10 cellular contexts compared by ENCODE assay signal in genomic region chr21:45543371-45543709, GRCh38. TPM values are rescaled to one million over a fixed set of nuclear protein-coding genes. Genes with fewer than 3 reads are reported as not detected.
A peak's percentile ranks its signal among the peaks of the same experiment; 100 is the strongest.
DNase-seq lines count a peak whose midpoint lies in the region; ATAC-seq and TF ChIP-seq lines count a peak whose summit lies in the region.
"Had no signal": no experiment of that assay in that cellular context is flagged by ENCODE, and none has a peak within 500 bp of the region (broad histone marks: within the 10 kb centered on the region; RNA-seq: fewer than 3 reads in every experiment).

No MANE protein-coding gene starts in this region.

- H4K91ac ChIP-seq in trophoblast cell (ENCODE audit: low read depth, low read length) = peak overlapping the region; percentile 53

- peak overlapping the region; percentile 1 for H2BK5ac ChIP-seq in trophoblast cell (ENCODE audit: low read depth, low read length, poor library complexity)

- no peak overlapping the region for H3K18ac ChIP-seq in trophoblast cell (ENCODE audit: low read length)

- H3K4me3 Mint-ChIP-seq in endothelial cell (ENCODE audit: unreplicated experiment) = peak overlapping the region; percentile 84

- peak overlapping the region; percentile 19 for H2BK120ac ChIP-seq in trophoblast cell (ENCODE audit: insufficient read depth, low read length, poor library complexity)

- peaks cover 6% of the 10 kb centered on the region for H3K4me1 Mint-ChIP-seq in endothelial cell (ENCODE audit: unreplicated experiment)

- H3K36me3 Mint-ChIP-seq in endothelial cell (ENCODE audit: low read depth, unreplicated experiment) = peaks cover 4% of the 10 kb centered on the region

- ATAC-seq in GM18909 (IDR thresholded peaks at IDR 0.05; ENCODE audit: poor library complexity, unreplicated experiment) (no peak), GM19452 (IDR thresholded peaks at IDR 0.05; ENCODE audit: unreplicated experiment) (no peak)

- H3K4me3 ChIP-seq in SJCRH30 (peak overlapping the region; percentile 21; the same call in 1 of the 2 replicates), trophoblast cell (ENCODE audit: low read depth, low read length) (no peak overlapping the region)

- H3K9me3 Mint-ChIP-seq in endothelial cell (ENCODE audit: unreplicated experiment) = no peaks in the 10 kb centered on the region

- H3K27me3 ChIP-seq in SJCRH30 (peaks cover under 1% of the 10 kb centered on the region; the same call in 1 of the 2 replicates), trophoblast cell (ENCODE audit: insufficient read depth, low read length) (no peaks in the 10 kb centered on the region)
- H3K27me3 ChIP-seq: Peyer's patch had no signal

- H3K9me3 ChIP-seq in SJCRH30 (replicated peaks) (no peaks in the 10 kb centered on the region), trophoblast cell (ENCODE audit: insufficient read depth, low read depth, low read length) (no peaks in the 10 kb centered on the region)
- H3K9me3 ChIP-seq: Peyer's patch had no signal

- H3K79me2 ChIP-seq in trophoblast cell (ENCODE audit: control insufficient read depth, insufficient read depth, low read length, poor library complexity) = peaks cover 2% of the 10 kb centered on the region

- TF ChIP-seq CTCF in endothelial cell (IDR thresholded peaks at IDR 0.05; ENCODE audit: unreplicated experiment) = no peak

- peaks cover 7% of the 10 kb centered on the region for H3K27me3 Mint-ChIP-seq in endothelial cell (ENCODE audit: unreplicated experiment)

- no peak overlapping the region for H3K23ac ChIP-seq in trophoblast cell (ENCODE audit: low read length)

- DNase-seq in Daoy (ENCODE audit: low read depth) (peak; percentile 7), SJCRH30 (peak in 1 of 2 experiments; percentile 3), endothelial cell (ENCODE audit: low spot score) (peak; percentile 12), trophoblast cell (no peak), retina (no peak), HUDEP-2 (lab: John Stamatoyannopoulos, UW; ENCODE audit: unreplicated experiment in 76 of 76) (no peak)

- no peak overlapping the region for H2AFZ ChIP-seq in trophoblast cell (ENCODE audit: insufficient read depth, low read length, poor library complexity)

- H4K8ac ChIP-seq in trophoblast cell (ENCODE audit: low read depth, low read length) = peak overlapping the region; percentile 63

- H3K9ac ChIP-seq in trophoblast cell (ENCODE audit: low read length) = no peak overlapping the region

- H3K4me1 ChIP-seq in SJCRH30 = peaks cover 8% of the 10 kb centered on the region; the same call in 1 of the 2 replicates
- peaks cover 15 to 28% of the 10 kb centered on the region in 2 experiments for H3K4me1 ChIP-seq in trophoblast cell (ENCODE audit: control insufficient read depth in 1 of 2, insufficient read depth in 2 of 2, low read length in 2 of 2)

- no peak overlapping the region for H3K4ac ChIP-seq in trophoblast cell (ENCODE audit: low read depth, low read length)

- H4K12ac ChIP-seq in trophoblast cell (ENCODE audit: low read depth, low read length) = peak overlapping the region; percentile 63

- no peak overlapping the region for H3K27ac Mint-ChIP-seq in endothelial cell (ENCODE audit: unreplicated experiment)

- H3K36me3 ChIP-seq in SJCRH30 (no peaks in the 10 kb centered on the region), trophoblast cell (ENCODE audit: control insufficient read depth in 1 of 2, insufficient read depth in 2 of 2, low read length in 2 of 2) (peaks cover 2 to 5% of the 10 kb centered on the region in 2 experiments)
- H3K36me3 ChIP-seq: Peyer's patch had no signal

- no CpG with 5 or more reads among the region's 11 CpGs for WGBS in trophoblast cell (ENCODE audit: extremely low coverage, insufficient coverage, insufficient read length)

- H2AK5ac ChIP-seq in trophoblast cell (ENCODE audit: low read length) = peak overlapping the region; percentile 59

- peak overlapping the region; percentile 67 for H3K14ac ChIP-seq in trophoblast cell (ENCODE audit: low read length)

- H3K4me2 ChIP-seq in trophoblast cell (ENCODE audit: low read length) = no peak overlapping the region

- H3K27ac ChIP-seq in SJCRH30 = no peak overlapping the region
- H3K27ac ChIP-seq in trophoblast cell (ENCODE audit: low read depth, low read length) = no peak overlapping the region
- H3K27ac ChIP-seq: KMS-11 had no signal

- H3K79me1 ChIP-seq in trophoblast cell (ENCODE audit: low read length) = peaks cover 24% of the 10 kb centered on the region

- H2BK12ac ChIP-seq in trophoblast cell (ENCODE audit: low read length) = no peak overlapping the region

RNA-seq across cellular contexts. Expression of gene SLC19A1, which starts 1.1 kb away (rescaled TPM):
- total RNA-seq in Daoy (2014; rRNA removed; shearing (Covaris generic)) = 11.7 and 16.3 TPM in 2 replicates
- 27.6 and 27.8 TPM in 2 replicates for total RNA-seq in SJCRH30 (2014; rRNA removed; shearing (Covaris generic))
- 27.1 TPM for total RNA-seq in endothelial cell (ENCODE audit: unreplicated experiment)
- 124 and 145 TPM in 2 replicates for polyA plus RNA-seq in trophoblast cell (2013)

Comparison
In these comparisons a context has a peak if more than half of its experiments do, and no peak if none do; other contexts are left out.
1. DNase-seq: peak in Daoy (single experiment) and endothelial cell (single experiment); none in trophoblast cell (0 of 2), retina (single experiment) and HUDEP-2 (0 of 76).